8 cellular contexts compared by ENCODE assay signal in genomic region chr16:31033709-31034492, GRCh38. TPM values are rescaled to one million over a fixed set of nuclear protein-coding genes. Genes with fewer than 3 reads are reported as not detected.
DNase-seq lines count a peak whose midpoint lies in the region; ATAC-seq and TF ChIP-seq lines count a peak whose summit lies in the region.

No MANE protein-coding gene starts in this region.

- no peaks in the 10 kb centered on the region for H3K9me3 ChIP-seq in prostate gland

- peak overlapping the region; percentile 88 to 92 for H3K27ac ChIP-seq in prostate gland

- H3K36me3 ChIP-seq in prostate gland = peaks cover 0 to 8% of the 10 kb centered on the region in 2 donors

- peak overlapping the region; percentile 56 to 97 for H3K4me3 ChIP-seq in prostate gland

- no peak for TF ChIP-seq CTCF in GM10266 (IDR thresholded peaks at IDR 0.05; ENCODE audit: control insufficient read depth, insufficient read depth, low read depth, missing control alignments)
- TF ChIP-seq CTCF in prostate gland (IDR thresholded peaks at IDR 0.05) = no peak

- intact Hi-C loops in left ventricle myocardium superior (cut with micrococcal nuclease) = no loop called here
- intact Hi-C loops in prostate gland (cut with DNase I) = loop anchor here (2.0 to 5.0 kb wide), 5 partner anchors 37 to 423 kb away; partner anchors contain the start of genes ARMC5, FUS, HSD3B7 and ZNF646

- peaks cover 5% of the 10 kb centered on the region for H3K4me1 ChIP-seq in prostate gland (replicated peaks)

- peak; percentile 61 for TF ChIP-seq POLR2A in prostate gland (IDR thresholded peaks at IDR 0.05)

- H3K27me3 ChIP-seq in prostate gland (replicated peaks; ENCODE audit: insufficient read depth) = no peaks in the 10 kb centered on the region

- 2% methylated on average over 47 of the region's 47 CpGs for WGBS in prostate gland

- peak; percentile 42 for ATAC-seq in HG02610 (IDR thresholded peaks at IDR 0.05; ENCODE audit: unreplicated experiment)
- peak; percentile 89 for ATAC-seq in left ventricle myocardium superior

- DNase-seq in GM10266 (ENCODE audit: extremely low spot score) (peak; percentile 95), NCI-H1436 (lab: John Stamatoyannopoulos, UW) (peak; percentile 76), T-helper 1 cell (peak; percentile 77 to 84 (median 84)), amniotic epithelial cell (ENCODE audit: low read depth) (peak; percentile 63), left ventricle myocardium superior (peak; percentile 94), prostate gland (ENCODE audit: low spot score) (peak; percentile 90), ureter (ENCODE audit: low spot score) (peak; percentile 93)

RNA-seq across cellular contexts. Expression of gene STX4, which starts 0.5 kb away (rescaled TPM):
- total RNA-seq in left ventricle myocardium superior = 42.4 TPM
- 10 to 100 TPM; 40.7 to 51.7 TPM for total RNA-seq in prostate gland
- total RNA-seq in ureter = 55.0 TPM

RNA-seq across cellular contexts. Expression of gene STX1B, which starts 23.5 kb away (rescaled TPM):
- 0.40 TPM for total RNA-seq in left ventricle myocardium superior
- under 1 TPM; 0.36 to 0.91 TPM for total RNA-seq in prostate gland
- 1.6 TPM for total RNA-seq in ureter

RNA-seq across cellular contexts. Expression of gene ZNF668, which starts 40.1 kb away (rescaled TPM):
- total RNA-seq in left ventricle myocardium superior (3.9 TPM), prostate gland (10 to 100 TPM; 15.6 to 21.4 TPM), ureter (12.8 TPM)

RNA-seq across cellular contexts. Expression of gene ZNF646, which starts 40.3 kb away (rescaled TPM):
- total RNA-seq in left ventricle myocardium superior (9.9 TPM), prostate gland (10 to 100 TPM; 26.3 to 33.7 TPM), ureter (18.3 TPM)

RNA-seq across cellular contexts. Expression of gene HSD3B7, which starts 48.9 kb away (rescaled TPM):
- total RNA-seq in left ventricle myocardium superior = 7.4 TPM
- 10 to 100 TPM; 10.3 to 10.7 TPM for total RNA-seq in prostate gland
- total RNA-seq in ureter = 14.8 TPM

Comparison
In these comparisons a context has a peak if more than half of its experiments do, and no peak if none do; other contexts are left out.
1. Peak in every context shown above with its lines: DNase-seq, ATAC-seq, H3K4me3 ChIP-seq and H3K27ac ChIP-seq.